Comparison of ENCODE assay signal across 2 cellular contexts in the genomic region with DNA sequence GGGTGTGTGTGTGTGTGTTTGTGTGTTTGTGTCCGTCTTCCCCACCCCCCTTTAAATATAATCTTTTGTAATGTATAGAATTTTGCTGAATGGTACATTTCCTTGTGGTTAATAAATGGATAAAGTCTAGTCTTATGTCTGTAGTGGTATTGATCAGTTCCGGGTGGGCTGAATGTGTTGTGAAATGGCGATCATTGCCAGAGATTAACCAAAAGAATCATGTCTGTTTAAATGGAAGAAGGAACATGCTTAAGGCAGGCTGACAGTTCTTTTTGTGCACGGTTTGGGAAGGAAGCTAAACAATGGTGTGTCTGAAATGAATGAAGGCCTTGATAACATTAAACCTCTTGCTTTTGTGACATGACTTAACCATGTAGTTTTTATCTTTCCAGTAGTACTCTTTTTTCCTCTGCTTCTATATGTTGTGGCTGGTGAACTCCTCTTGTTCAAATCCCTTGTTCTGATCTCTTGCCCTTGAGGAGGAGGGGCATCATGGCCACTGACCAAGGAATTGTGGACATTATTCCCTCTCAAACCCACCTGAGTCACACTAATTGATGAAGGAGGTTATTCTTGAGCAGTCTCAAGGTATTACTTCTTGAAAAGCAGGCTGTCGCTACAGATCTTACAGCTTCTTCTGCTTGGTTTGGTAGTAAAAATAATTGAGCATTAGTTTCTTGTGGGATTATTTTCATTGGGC.
A peak's percentile ranks its signal among the peaks of the same experiment; 100 is the strongest.
TF ChIP-seq lines count a peak whose summit lies in the region.

No MANE protein-coding gene starts in this region.

TF ChIP-seq in HCT116, 20 proteins besides CTCF, POLR2A, EP300 and RAD21:
- TF ChIP-seq FOSL1 (IDR thresholded peaks at IDR 0.05; ENCODE audit: low read depth), result no peak
- TF ChIP-seq CBX3 (IDR thresholded peaks at IDR 0.05; ENCODE audit: low read depth), result no peak
- TF ChIP-seq SP1 (IDR thresholded peaks at IDR 0.05; ENCODE audit: low read depth), result no peak
- TF ChIP-seq CEBPB (IDR thresholded peaks at IDR 0.05; ENCODE audit: low read depth), result no peak
- TF ChIP-seq EZH2phosphoT487 (IDR thresholded peaks at IDR 0.05; ENCODE audit: borderline replicate concordance), result no peak
- no peak for TF ChIP-seq ZNF274 (IDR thresholded peaks at IDR 0.05; ENCODE audit: low read depth, low read length)
- TF ChIP-seq EGR1 (IDR thresholded peaks at IDR 0.05; ENCODE audit: low read depth), result no peak
- TF ChIP-seq JUND (IDR thresholded peaks at IDR 0.05), result no peak

TF ChIP-seq in K562, 482 proteins besides CTCF, POLR2A, EP300 and RAD21:
- peak; percentile 53; the same call in 1 of the 2 replicates for TF ChIP-seq C11orf30 (IDR thresholded peaks at IDR 0.05; ENCODE audit: low read depth)
- TF ChIP-seq FOS (IDR thresholded peaks at IDR 0.05; ENCODE audit: extremely low read depth, insufficient read length), result no peak
- peak; percentile 54 for TF ChIP-seq ZNF316 (IDR thresholded peaks at IDR 0.05)
